Comparison of ENCODE assay signal across 9 cellular contexts in the genomic region with DNA sequence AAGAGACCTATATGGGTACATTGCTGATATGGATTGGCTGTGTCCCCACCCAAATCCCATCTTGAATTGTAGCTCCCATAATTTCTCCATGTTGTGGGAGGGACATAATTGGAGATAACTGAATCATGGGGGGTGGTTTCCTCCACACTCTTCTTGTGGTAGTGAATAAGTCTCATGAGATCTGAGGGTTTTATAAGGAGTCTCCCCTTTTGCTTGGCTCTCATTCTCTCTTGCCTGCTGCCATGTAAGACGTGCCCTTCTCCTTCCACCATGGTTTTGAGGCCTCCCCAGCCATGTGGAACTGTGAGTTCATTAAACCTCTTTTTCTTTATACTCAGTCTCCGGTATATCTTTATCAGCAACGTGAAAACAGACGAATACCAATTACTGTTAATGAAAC.
"Had no signal": no experiment of that assay in that cellular context is flagged by ENCODE, and none has a peak within 500 bp of the region (broad histone marks: within the 10 kb centered on the region; RNA-seq: fewer than 3 reads in every experiment).

No MANE protein-coding gene starts in this region.

- H2AFZ ChIP-seq: GM23338 had no signal

- ATAC-seq: GM23338, HepG2 had no signal

- H3K4me2 ChIP-seq: GM23338 had no signal

- H3K27ac ChIP-seq: HL-60 had no signal

- H3K4me3 ChIP-seq: GM23338 had no signal

- DNase-seq: H9, HCEC 1CT, HFFc6, KG1 had no signal

- FAIRE-seq: H1, H54, HepG2 had no signal
